13 cellular contexts compared by ENCODE assay signal in genomic region chr7:44280993-44281721, GRCh38. TPM values are rescaled to one million over a fixed set of nuclear protein-coding genes. Genes with fewer than 3 reads are reported as not detected.
A peak's percentile ranks its signal among the peaks of the same experiment; 100 is the strongest.
DNase-seq lines count a peak whose midpoint lies in the region; ATAC-seq and TF ChIP-seq lines count a peak whose summit lies in the region.
"Had no signal": no experiment of that assay in that cellular context is flagged by ENCODE, and none has a peak within 500 bp of the region (broad histone marks: within the 10 kb centered on the region; RNA-seq: fewer than 3 reads in every experiment).

No MANE protein-coding gene starts in this region.

- peak in 2 of 3 donors; percentile 38 to 41 for DNase-seq in Peyer's patch
- DNase-seq in activated naive CD4-positive, alpha-beta T cell treated with anti-CD3 and anti-CD28 coated beads, Interleukin-2, amount 50 U/mL, for 16 hours: peak; percentile 7
- DNase-seq in islet precursor cell: peak; percentile 40
- peak; percentile 11 to 61 for DNase-seq in gastrocnemius medialis
- no peak for DNase-seq in cerebellar cortex (ENCODE audit: low spot score)
- DNase-seq: CD4-positive, alpha-beta memory T cell; NCI-H187; NCI-H69 had no signal

- TF ChIP-seq POLR2A in Peyer's patch (IDR thresholded peaks at IDR 0.05) (no peak), gastrocnemius medialis (IDR thresholded peaks at IDR 0.05) (no peak)

- H3K36me3 ChIP-seq in Peyer's patch: no peaks in the 10 kb centered on the region
- no peaks in the 10 kb centered on the region for H3K36me3 ChIP-seq in gastrocnemius medialis

- H3K4me1 ChIP-seq in Peyer's patch (no peaks in the 10 kb centered on the region), gastrocnemius medialis (peaks cover 68 to 73% of the 10 kb centered on the region in 2 donors)

- ATAC-seq in gastrocnemius medialis: peak; percentile 6 to 8
- no peak for ATAC-seq in HG02852 (IDR thresholded peaks at IDR 0.05; ENCODE audit: unreplicated experiment)
- ATAC-seq in GM19452 (IDR thresholded peaks at IDR 0.05; ENCODE audit: unreplicated experiment): no peak
- no peak for ATAC-seq in GM21381 (IDR thresholded peaks at IDR 0.05; ENCODE audit: unreplicated experiment)
- ATAC-seq: Panc1 had no signal

- H3K9me3 ChIP-seq in Peyer's patch (no peaks in the 10 kb centered on the region), gastrocnemius medialis (no peaks in the 10 kb centered on the region)

- H3K27ac ChIP-seq in Peyer's patch (no peak overlapping the region), gastrocnemius medialis (peak overlapping the region; percentile 91 to 94 (median 92))

- in situ Hi-C loops in gastrocnemius medialis (cut with MboI; ENCODE audit: low sequenced_read_pairs in 4 of 4): no loop called here

- intact Hi-C loops in gastrocnemius medialis (cut with DNase I; ENCODE audit: low total_unique reads): no loop called here

- H3K27me3 ChIP-seq in Peyer's patch (no peaks in the 10 kb centered on the region), gastrocnemius medialis (no peaks in the 10 kb centered on the region)

- TF ChIP-seq CTCF in Peyer's patch (IDR thresholded peaks at IDR 0.05) (no peak), gastrocnemius medialis (IDR thresholded peaks at IDR 0.05 in 4 of 5, conservative IDR thresholded peaks at IDR 0.05 in 1 of 5) (no peak)

- H3K4me3 ChIP-seq in Peyer's patch: no peak overlapping the region
- H3K4me3 ChIP-seq in gastrocnemius medialis: no peak overlapping the region
- H3K4me3 ChIP-seq: K562 had no signal

RNA-seq across cellular contexts. Expression of gene CAMK2B, which starts 44.2 kb away (rescaled TPM):
- total RNA-seq in Peyer's patch: 1 to 10 TPM in 3 of 4 donors, under 1 TPM in 1; 0.67 to 3.9 (median 2.2) TPM
- 10 to 100 TPM; 35.3 to 64.8 (median 46.0) TPM for total RNA-seq in gastrocnemius medialis
- total RNA-seq: CD4-positive, alpha-beta memory T cell had no signal

Comparison
In these comparisons a context has a peak if more than half of its experiments do, and no peak if none do; other contexts are left out.
1. H3K27ac ChIP-seq: peak in gastrocnemius medialis (4 of 4); none in Peyer's patch (0 of 4).
2. ATAC-seq: peak in gastrocnemius medialis (2 of 2); none in HG02852 (single experiment), GM19452 (single experiment) and GM21381 (single experiment).
3. RNA of gene CAMK2B, which starts 44.2 kb away (total RNA-seq): 35.3 to 64.8 TPM in gastrocnemius medialis; 0.67 to 3.9 TPM in Peyer's patch; every median in the first group is over 4 times any median in the second.